ENCODE assay signal across 20 cellular contexts in the genomic region with DNA sequence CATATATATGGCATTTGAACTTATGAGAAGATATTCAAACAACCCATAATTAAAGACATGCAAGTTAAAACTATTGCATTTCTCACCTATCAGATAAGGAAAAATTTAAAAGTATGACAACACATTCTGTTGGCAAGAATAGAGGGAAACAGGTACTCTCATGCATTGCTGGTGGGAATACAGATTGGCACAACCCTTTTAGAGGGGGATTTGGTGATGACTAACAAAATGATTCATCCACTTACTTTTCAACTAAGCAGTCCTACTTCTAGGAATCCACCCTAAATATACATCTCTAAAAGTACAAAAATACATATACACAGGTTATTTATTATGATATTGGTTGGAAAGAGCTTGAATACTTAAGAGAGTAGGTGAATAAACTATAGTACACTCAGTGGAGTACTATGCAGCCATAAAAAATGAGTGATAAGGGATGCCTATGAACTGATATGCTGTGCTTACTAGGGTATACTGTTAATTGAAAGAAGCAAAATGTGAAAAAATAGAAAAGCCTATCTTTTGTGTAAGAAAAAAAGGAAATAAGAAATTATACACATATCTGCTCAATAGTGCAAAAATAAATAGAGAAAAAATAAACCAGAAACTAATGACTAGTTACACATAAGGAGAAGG.
"Had no signal": no experiment of that assay in that cellular context is flagged by ENCODE, and none has a peak within 500 bp of the region (broad histone marks: within the 10 kb centered on the region; RNA-seq: fewer than 3 reads in every experiment).

No MANE protein-coding gene starts in this region.

- H3K4me1 ChIP-seq: colonic mucosa, left ventricle myocardium inferior, parathyroid adenoma, tibial nerve, vagina had no signal

- H3K9ac ChIP-seq: parathyroid adenoma had no signal

- H3K4me3 ChIP-seq: colonic mucosa, hepatocyte, left ventricle myocardium inferior, mucosa of descending colon, tibial nerve, vagina had no signal

- H3K79me2 ChIP-seq: hepatocyte, parathyroid adenoma had no signal

- DNase-seq: activated CD4-positive, alpha-beta memory T cell treated with anti-CD3 and anti-CD28 coated beads for 36 hours; activated CD4-positive, alpha-beta T cell treated with anti-CD3 and anti-CD28 coated beads for 36 hours; activated effector memory CD4-positive, alpha-beta T cell treated with Interleukin-2 at 50 U/mL for 16 hours; activated naive CD4-positive, alpha-beta T cell treated with anti-CD3 and anti-CD28 coated beads, Interleukin-2, amount 50 U/mL, for 16 hours; activated T-cell treated with anti-CD3 and anti-CD28 coated beads, Interleukin-2, amount 50 U/mL, for 24 hours; caudate nucleus; colonic mucosa; kidney; left ventricle myocardium inferior; mucosa of descending colon; naive thymus-derived CD4-positive, alpha-beta T cell; stimulated activated CD4-positive, alpha-beta T cell treated with anti-CD3 and anti-CD28 coated beads, Interleukin-15, amount 100 ng/mL, for 24 hours; stimulated activated CD4-positive, alpha-beta T cell treated with anti-CD3 and anti-CD28 coated beads, Interleukin-4, amount 100 ng/mL, for 1 hour; stimulated activated naive CD4-positive, alpha-beta T cell had no signal

- FAIRE-seq: endometrium, kidney had no signal

- H3K4me2 ChIP-seq: hepatocyte had no signal

- H3K27me3 ChIP-seq: colonic mucosa, hepatocyte, tibial nerve, vagina had no signal

- H3K36me3 ChIP-seq: colonic mucosa, left ventricle myocardium inferior, tibial nerve, vagina had no signal

- ATAC-seq: activated CD4-positive, alpha-beta T cell treated with anti-CD3 and anti-CD28 coated beads for 36 hours; esophagus mucosa; mucosa of descending colon; naive thymus-derived CD4-positive, alpha-beta T cell had no signal

- H2AFZ ChIP-seq: hepatocyte, parathyroid adenoma had no signal

- H3K9me3 ChIP-seq: colonic mucosa, left ventricle myocardium inferior, mucosa of descending colon, tibial nerve, vagina had no signal

- H3K27ac ChIP-seq: colonic mucosa, hepatocyte, left ventricle myocardium inferior, parathyroid adenoma, tibial nerve, vagina had no signal
